ENCODE assay signal across 21 cellular contexts in genomic region chr6:85421963-85422362, GRCh38. TPM values are rescaled to one million over a fixed set of nuclear protein-coding genes. Genes with fewer than 3 reads are reported as not detected.
DNase-seq lines count a peak whose midpoint lies in the region; ATAC-seq, FAIRE-seq and TF ChIP-seq lines count a peak whose summit lies in the region.
"Had no signal": no experiment of that assay in that cellular context is flagged by ENCODE, and none has a peak within 500 bp of the region (broad histone marks: within the 10 kb centered on the region; RNA-seq: fewer than 3 reads in every experiment).

No MANE protein-coding gene starts in this region.

- no peak overlapping the region for H3K4me3 ChIP-seq in A549
- no peak overlapping the region for H3K4me3 ChIP-seq in astrocyte (ENCODE audit: insufficient read depth, low read depth, low read length)
- H3K4me3 ChIP-seq in SJCRH30 = no peak overlapping the region

- H3K9me3 Mint-ChIP-seq in HFFc6 (peaks cover 16% of the 10 kb centered on the region), astrocyte (ENCODE audit: unreplicated experiment) (no peaks in the 10 kb centered on the region)

- H3K4me3 Mint-ChIP-seq in HFFc6 (peak overlapping the region; percentile 22; the same call in 1 of the 2 replicates), astrocyte (ENCODE audit: unreplicated experiment) (no peak overlapping the region)
- H3K4me3 Mint-ChIP-seq: activated CD4-positive, alpha-beta memory T cell treated with anti-CD3 and anti-CD28 coated beads for 36 hours; endodermal cell; immature natural killer cell; WTC11 had no signal

- H3K36me3 Mint-ChIP-seq in HFFc6 (ENCODE audit: low read depth) (peaks cover 33% of the 10 kb centered on the region), astrocyte (ENCODE audit: low read depth, unreplicated experiment) (no peaks in the 10 kb centered on the region)

- H3K36me3 ChIP-seq in astrocyte (ENCODE audit: insufficient read depth, low read length) = no peaks in the 10 kb centered on the region
- H3K36me3 ChIP-seq in SJCRH30 = no peaks in the 10 kb centered on the region

- H3K27ac ChIP-seq in A549 (peak overlapping the region; percentile 17 to 39; a peak in 2 of 6 replicates), astrocyte (ENCODE audit: low read depth, low read length) (no peak overlapping the region), SJCRH30 (no peak overlapping the region)

- H3K27me3 Mint-ChIP-seq in HFFc6 (ENCODE audit: insufficient read depth) (no peaks in the 10 kb centered on the region), astrocyte (ENCODE audit: low read depth, unreplicated experiment) (no peaks in the 10 kb centered on the region)

- POLR2A ChIA-PET in A549 (lab: Yijun Ruan, JAX) = interaction anchor here (1.2 kb wide), 1 partner anchor 28 kb away, joined by 3 read pairs; the partner anchor contains the start of gene NT5E

- H3K9me3 ChIP-seq in A549 (peaks cover 8% of the 10 kb centered on the region; the same call in 2 of the 3 replicates), astrocyte (ENCODE audit: insufficient read depth, low read depth, low read length) (peaks cover 4% of the 10 kb centered on the region), SJCRH30 (replicated peaks) (no peaks in the 10 kb centered on the region)

- H3K4me1 Mint-ChIP-seq in HFFc6 (ENCODE audit: low read depth) = peaks cover 57% of the 10 kb centered on the region
- H3K4me1 Mint-ChIP-seq in astrocyte (ENCODE audit: low read depth, unreplicated experiment) = peaks cover 26% of the 10 kb centered on the region
- H3K4me1 Mint-ChIP-seq: endodermal cell, WTC11 had no signal

- peak overlapping the region; percentile 10; the same call in 1 of the 3 replicates for H3K4me2 ChIP-seq in A549
- H3K4me2 ChIP-seq in astrocyte (ENCODE audit: low read length) = no peak overlapping the region

- no peaks in the 10 kb centered on the region for H4K20me1 ChIP-seq in astrocyte (ENCODE audit: insufficient read depth, low read length)

- TF ChIP-seq RAD21 in A549 (conservative IDR thresholded peaks at IDR 0.05 in 1 of 2, IDR thresholded peaks at IDR 0.05 in 1 of 2) = no peak

- TF ChIP-seq CTCF in A549 (IDR thresholded peaks at IDR 0.05) (no peak), HFFc6 (IDR thresholded peaks at IDR 0.05) (no peak), astrocyte (IDR thresholded peaks at IDR 0.05; ENCODE audit: insufficient read depth, low read depth, low read length) (no peak)

- 59% methylated on average over 2 of the region's 2 CpGs for WGBS in A549 (ENCODE audit: missing lambda C conversion rate)

- TF ChIP-seq POLR2A in A549 (IDR thresholded peaks at IDR 0.05; ENCODE audit: low read length) = no peak

- H3K9ac ChIP-seq in astrocyte (ENCODE audit: low read length) = no peak overlapping the region

- H2AFZ ChIP-seq in astrocyte (ENCODE audit: low read depth, low read length) = no peak overlapping the region

- FAIRE-seq in A549 (lab: Jason Lieb, UNC) (no peak), astrocyte (lab: Jason Lieb, UNC) (no peak)
- FAIRE-seq: GM19239 had no signal

- no peak for ATAC-seq in A549
- ATAC-seq in GM21447 (IDR thresholded peaks at IDR 0.05; ENCODE audit: unreplicated experiment) = no peak
- ATAC-seq: WTC11 had no signal

- H3K79me2 ChIP-seq in astrocyte (ENCODE audit: insufficient read depth, low read length) = no peaks in the 10 kb centered on the region

- H3K27ac Mint-ChIP-seq in HFFc6 (peak overlapping the region; percentile 74), astrocyte (ENCODE audit: unreplicated experiment) (no peak overlapping the region)
- H3K27ac Mint-ChIP-seq: activated CD4-positive, alpha-beta memory T cell treated with anti-CD3 and anti-CD28 coated beads for 36 hours; endodermal cell; immature natural killer cell; WTC11 had no signal

- no peak for TF ChIP-seq EP300 in A549 (IDR thresholded peaks at IDR 0.05)

- H3K4me1 ChIP-seq in A549 = peaks cover 16% of the 10 kb centered on the region; the same call in 2 of the 3 replicates
- H3K4me1 ChIP-seq in astrocyte (ENCODE audit: insufficient read depth, low read length) = peaks cover 8% of the 10 kb centered on the region
- H3K4me1 ChIP-seq in SJCRH30 = no peaks in the 10 kb centered on the region

- H3K27me3 ChIP-seq in astrocyte (ENCODE audit: insufficient read depth, low read length) (no peaks in the 10 kb centered on the region), SJCRH30 (no peaks in the 10 kb centered on the region)

- no peak for DNase-seq in A549 (ENCODE audit: low read depth in 1 of 2, low spot score in 1 of 2)
- DNase-seq in HFFc6 = peak; percentile 37
- DNase-seq in astrocyte (ENCODE audit: low read depth) = peak; percentile 65
- peak; percentile 72 for DNase-seq in iris pigment epithelial cell (ENCODE audit: low read depth)
- DNase-seq in effector CD4-positive, alpha-beta T cell = no peak
- no peak for DNase-seq in SJCRH30
- no peak for DNase-seq in RPMI8226
- DNase-seq: ACHN; activated CD4-positive, alpha-beta memory T cell treated with anti-CD3 and anti-CD28 coated beads for 36 hours; activated naive CD4-positive, alpha-beta T cell; DMS 273 treated with DMSO at 0.1 percent for 48 hours; endodermal cell; GF-D8; immature natural killer cell; NCI-H1092 treated with DMSO at 0.1 percent for 48 hours; NCI-H2081 treated with DMSO at 0.1 percent for 48 hours; NCI-H510A; retina had no signal

- CTCF ChIA-PET in A549 (lab: Yijun Ruan, JAX) = interaction anchor here (1.2 to 1.4 kb wide), 2 partner anchors 61 to 67 kb away, joined by 5 to 7 read pairs; no protein-coding TSS in a partner anchor

TF ChIP-seq in A549, 52 proteins besides CTCF, POLR2A, EP300 and RAD21:
- no peak for TF ChIP-seq ESRRA (IDR thresholded peaks at IDR 0.05; ENCODE audit: borderline replicate concordance, low read length)

RNA-seq across cellular contexts. Expression of gene NT5E, which starts 27.9 kb away (rescaled TPM):
- polyA plus RNA-seq in A549 (2011; rRNA removed) (54.8 and 61.0 TPM in 2 replicates), A549 (2017; fragmentation: RNase III; extraction: RNeasy Plus Mini Kit Qiagen cat#74134 plus additional on column Dnase treatment) (16.8 to 20.8 TPM (median 18.9 TPM) in 3 replicates)
- polyA plus RNA-seq in A549 (2012; cell fraction: cytosol; rRNA removed) = 19.3 and 27.1 TPM in 2 replicates
- 18.2 and 40.2 TPM in 2 replicates for polyA plus RNA-seq in A549 (2012; cell fraction: nucleus; rRNA removed)
- polyA minus RNA-seq in A549 (2011; rRNA and poly(A)+ RNA removed) = 34.8 and 36.1 TPM in 2 replicates
- total RNA-seq in HFFc6 (2021; fragmentation: NEBNext Ultra II Directional; extraction: Animal tissue kit (Norgen Biotek cat#: 25700)) = 100 to 1,000 TPM; 263 to 375 (median 316) TPM
- total RNA-seq in astrocyte = 76.1 and 77.4 TPM in 2 replicates
- total RNA-seq in SJCRH30 (2014; rRNA removed; shearing (Covaris generic)) = 0.18 and 0.20 TPM in 2 replicates

Comparison
In these comparisons a context has a peak if more than half of its experiments do, and no peak if none do; other contexts are left out.
1. DNase-seq: peak in HFFc6 (single experiment), astrocyte (single experiment) and iris pigment epithelial cell (single experiment); none in A549 (0 of 2), effector CD4-positive, alpha-beta T cell (single experiment), SJCRH30 (0 of 2) and RPMI8226 (single experiment).
2. H3K27ac ChIP-seq: peak in A549 (2 of 2); none in astrocyte (single experiment) and SJCRH30 (single experiment).
3. RNA of gene NT5E, which starts 27.9 kb away (total RNA-seq): 263 to 375 TPM in HFFc6 and 76.1 to 77.4 TPM in astrocyte; 0.18 to 0.20 TPM in SJCRH30; every median in the first group is over 10 times any median in the second.